ENCODE assay signal across 14 cellular contexts in the genomic region with DNA sequence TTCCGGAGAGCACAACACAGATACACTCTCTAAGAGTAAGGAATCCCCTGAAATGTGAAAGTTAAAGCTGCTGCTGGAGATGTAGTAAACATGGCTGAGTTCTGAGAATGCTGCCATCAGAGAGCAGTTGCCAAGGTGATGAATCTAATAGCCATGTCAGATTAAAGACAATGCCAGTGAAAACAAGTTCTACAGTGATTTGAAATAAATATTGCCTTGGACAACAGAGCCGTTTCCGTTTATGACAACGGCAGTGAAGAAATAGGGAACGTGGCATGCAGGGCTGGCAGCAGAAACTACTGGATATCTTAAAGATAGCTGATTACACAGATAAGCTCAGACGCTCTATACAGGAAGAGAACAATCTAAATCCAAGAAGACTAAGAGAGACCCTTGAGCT.
DNase-seq lines count a peak whose midpoint lies in the region; ATAC-seq and TF ChIP-seq lines count a peak whose summit lies in the region.
"Had no signal": no experiment of that assay in that cellular context is flagged by ENCODE, and none has a peak within 500 bp of the region (broad histone marks: within the 10 kb centered on the region; RNA-seq: fewer than 3 reads in every experiment).

No MANE protein-coding gene starts in this region.

- peak overlapping the region; percentile 61 for H3K4me2 ChIP-seq in hepatocyte

- H2AFZ ChIP-seq in hepatocyte = peak overlapping the region; percentile 10

- H4K20me1 ChIP-seq in hepatocyte (ENCODE audit: insufficient read depth, poor library complexity, severe bottlenecking) = no peaks in the 10 kb centered on the region

- DNase-seq in NCI-H1436 (lab: John Stamatoyannopoulos, UW) = peak; percentile 2
- no peak for DNase-seq in NCI-H1436 treated with DMSO at 0.1 percent for 48 hours (lab: John Stamatoyannopoulos, UW)
- peak; percentile 54 for DNase-seq in COR-L47 (lab: John Stamatoyannopoulos, UW)
- DNase-seq in NCI-H748 treated with DMSO at 0.1 percent for 48 hours (lab: John Stamatoyannopoulos, UW) = peak; percentile 53
- no peak for DNase-seq in hepatocyte (ENCODE audit: low spot score)
- no peak for DNase-seq in hepatic stellate cell (ENCODE audit: low spot score)
- no peak for DNase-seq in LoVo (ENCODE audit: low spot score)
- DNase-seq: AML-193; CD4-positive, CD25-positive, alpha-beta regulatory T cell; KG1; MG63; SIG-M5; T-helper 2 cell had no signal

- no peaks in the 10 kb centered on the region for H3K79me2 ChIP-seq in hepatocyte

- peaks cover 15% of the 10 kb centered on the region for H3K4me1 ChIP-seq in hepatocyte (ENCODE audit: insufficient read depth)

- no peak overlapping the region for H3K4me3 ChIP-seq in hepatocyte
- H3K4me3 ChIP-seq: MG63 had no signal

- 38% methylated on average over 6 of the region's 6 CpGs for WGBS in hepatocyte (ENCODE audit: low lambda C conversion rate, missing lambda C conversion rate)

- ATAC-seq in HG03139 (IDR thresholded peaks at IDR 0.05; ENCODE audit: unreplicated experiment) = no peak

- no peaks in the 10 kb centered on the region for H3K36me3 ChIP-seq in hepatocyte (replicated peaks; ENCODE audit: insufficient read depth, low read depth)
- H3K36me3 ChIP-seq: MG63 had no signal

- no peaks in the 10 kb centered on the region for H3K9me2 ChIP-seq in hepatocyte (replicated peaks; ENCODE audit: insufficient read depth)

- no peaks in the 10 kb centered on the region for H3K27me3 ChIP-seq in hepatocyte
- H3K27me3 ChIP-seq: MG63 had no signal

- H3K27ac ChIP-seq in hepatocyte = peak overlapping the region; percentile 14

- no peak for TF ChIP-seq CTCF in hepatocyte (IDR thresholded peaks at IDR 0.05; ENCODE audit: poor library complexity)

- H3K9me3 ChIP-seq in hepatocyte (ENCODE audit: low read depth) = no peaks in the 10 kb centered on the region
- H3K9me3 ChIP-seq: MG63 had no signal

Comparison
In these comparisons a context has a peak if more than half of its experiments do, and no peak if none do; other contexts are left out.
1. DNase-seq: peak in NCI-H1436 (single experiment), COR-L47 (single experiment) and NCI-H748 treated with DMSO at 0.1 percent for 48 hours (single experiment); none in NCI-H1436 treated with DMSO at 0.1 percent for 48 hours (single experiment), hepatocyte (single experiment), hepatic stellate cell (single experiment) and LoVo (single experiment).